8 cellular contexts compared by ENCODE assay signal in genomic region chr5:138352071-138352721, GRCh38. TPM values are rescaled to one million over a fixed set of nuclear protein-coding genes. Genes with fewer than 3 reads are reported as not detected.
DNase-seq lines count a peak whose midpoint lies in the region; ATAC-seq, FAIRE-seq and TF ChIP-seq lines count a peak whose summit lies in the region.

Gene KDM3B, plus strand, starts transcription at chr5:138352685. Its CDS starts 111 bp downstream, at chr5:138352796.

- H3K27ac ChIP-seq in CD4-positive, alpha-beta memory T cell (ENCODE audit: low read depth, low read length), result peak within 1 kb of the TSS; percentile 89
- H3K27ac ChIP-seq in H1 (ENCODE audit: low read depth, low read length) (peak within 1 kb of the TSS; percentile 82), mesendoderm (ENCODE audit: low read depth, low read length) (peak within 1 kb of the TSS; percentile 95)

- H4K8ac ChIP-seq in H1 (ENCODE audit: extremely low read depth, insufficient read depth, low read length) (peak within 1 kb of the TSS; percentile 83), mesendoderm (ENCODE audit: low read depth, low read length) (peak within 1 kb of the TSS; percentile 88)

- peak within 1 kb of the TSS; percentile 74 to 80 for H3K4me2 ChIP-seq in H1 (ENCODE audit: insufficient read depth in 1 of 2, low read depth in 2 of 2, low read length in 2 of 2)
- H3K4me2 ChIP-seq in mesendoderm (ENCODE audit: low read length), result peak within 1 kb of the TSS; percentile 34

- H2AK5ac ChIP-seq in H1 (ENCODE audit: low read depth, low read length) (no peak within 1 kb of the TSS), mesendoderm (ENCODE audit: low read length) (no peak within 1 kb of the TSS)

- H3K56ac ChIP-seq in H1 (replicated peaks; ENCODE audit: insufficient read length, low read depth, low read length), result no peak within 1 kb of the TSS
- H3K56ac ChIP-seq in mesendoderm (ENCODE audit: low read length), result peak within 1 kb of the TSS; percentile 95

- peak; percentile 85 to 98 (median 95) for DNase-seq in CD4-positive, alpha-beta memory T cell
- DNase-seq in HK-2 (ENCODE audit: unreplicated experiment), result peak; percentile 91
- peak; percentile 75 to 88 for DNase-seq in NOMO-1 (lab: John Stamatoyannopoulos, UW; ENCODE audit: unreplicated experiment in 2 of 2)
- peak; percentile 78 to 85 for DNase-seq in activated CD8-positive, alpha-beta memory T cell treated with anti-CD3 and anti-CD28 coated beads for 4 hours (ENCODE audit: low read depth in 2 of 2)
- peak; percentile 83 to 100 for DNase-seq in H1 (ENCODE audit: low read depth in 1 of 2, low spot score in 2 of 2)
- peak; percentile 93 for DNase-seq in mesendoderm
- peak; percentile 87 for DNase-seq in stimulated activated CD8-positive, alpha-beta memory T cell treated with anti-CD3 and anti-CD28 coated beads, Interleukin-12 subunit alpha, Interleukin-12 subunit beta, amount 100 ng/mL, for 4 hours (ENCODE audit: low read depth)

- H3K36me3 ChIP-seq in CD4-positive, alpha-beta memory T cell (ENCODE audit: insufficient read depth, low read length), result peaks cover 5% of the 10 kb centered on the region
- peaks cover 6 to 23% (median 15%) of the 10 kb centered on the region in 4 experiments; a peak in 7 of 8 replicates for H3K36me3 ChIP-seq in H1 (ENCODE audit: control insufficient read depth in 2 of 4, insufficient read depth in 4 of 4, low read length in 3 of 4)
- peaks cover 9% of the 10 kb centered on the region for H3K36me3 ChIP-seq in mesendoderm (ENCODE audit: control insufficient read depth, insufficient read depth, low read length)

- H3K79me1 ChIP-seq in H1 (ENCODE audit: low read depth, low read length) (no peaks in the 10 kb centered on the region; the same call in 1 of the 2 replicates), mesendoderm (ENCODE audit: low read length) (peaks cover 6% of the 10 kb centered on the region)

- ATAC-seq in GM19452 (IDR thresholded peaks at IDR 0.05; ENCODE audit: unreplicated experiment), result peak; percentile 66

- CTCF ChIA-PET in CD4-positive, alpha-beta memory T cell (lab: Charles Lee; ENCODE audit: partially characterized antibody), result interaction anchor here (0.5 to 9.2 kb wide), 35 partner anchors 10 to 1766 kb away, joined by 3 to 314 read pairs (median 4); partner anchors contain the start of genes CDC23, CDC25C, EGR1 and ETF1
- CTCF ChIA-PET in H1 (lab: Charles Lee; ENCODE audit: partially characterized antibody), result interaction anchor here (0.6 to 11.4 kb wide), 47 partner anchors 13 to 597 kb away, joined by 3 to 196 read pairs (median 3); partner anchors contain the start of genes CDC23, CDC25C, EGR1 and ETF1

- peak; percentile 25 to 47; a peak in 3 of 4 replicates for TF ChIP-seq RAD21 in H1 (IDR thresholded peaks at IDR 0.05 in 1 of 2, conservative IDR thresholded peaks at IDR 0.05 in 1 of 2; ENCODE audit: low read depth in 2 of 2, low read length in 2 of 2)

- H3K4me1 ChIP-seq in CD4-positive, alpha-beta memory T cell (ENCODE audit: insufficient read depth, low read length), result peaks cover 38% of the 10 kb centered on the region
- H3K4me1 ChIP-seq in H1 (replicated peaks in 1 of 4; ENCODE audit: control insufficient read depth in 3 of 4, insufficient read depth in 4 of 4, low read length in 3 of 4) (peaks cover 0 to 9% (median 3%) of the 10 kb centered on the region in 4 experiments; a peak in 3 of 7 replicates), mesendoderm (ENCODE audit: control insufficient read depth, low read depth, low read length) (peaks cover 8% of the 10 kb centered on the region)

- H3K9ac ChIP-seq in H1 (replicated peaks in 1 of 4; ENCODE audit: extremely low read depth in 1 of 4, low read depth in 3 of 4, low read length in 3 of 4) (peak within 1 kb of the TSS; percentile 84 to 98 (median 89)), mesendoderm (ENCODE audit: low read length) (peak within 1 kb of the TSS; percentile 94)

- H3K4me3 ChIP-seq in CD4-positive, alpha-beta memory T cell (ENCODE audit: low read length in 2 of 2), result peak within 1 kb of the TSS; percentile 82 to 96
- H3K4me3 ChIP-seq in H1 (ENCODE audit: extremely low read depth in 1 of 4, insufficient read depth in 2 of 4, low read depth in 3 of 4, low read length in 4 of 4) (peak within 1 kb of the TSS; percentile 58 to 97 (median 95)), mesendoderm (ENCODE audit: low read length) (peak within 1 kb of the TSS; percentile 92)

- peaks cover 0 to 7% (median 0%) of the 10 kb centered on the region in 8 donors for H3K9me3 Mint-ChIP-seq in CD4-positive, alpha-beta memory T cell

- peaks cover 8% of the 10 kb centered on the region for H3K23me2 ChIP-seq in H1 (ENCODE audit: low read depth, low read length)

- H2BK5ac ChIP-seq in H1 (ENCODE audit: low read depth, low read length), result peak within 1 kb of the TSS; percentile 40; the same call in 1 of the 2 replicates
- H2BK5ac ChIP-seq in mesendoderm (ENCODE audit: low read length), result no peak within 1 kb of the TSS

- peak; percentile 52 for FAIRE-seq in H1 (lab: Jason Lieb, UNC)

- TF ChIP-seq POLR2A in H1 (IDR thresholded peaks at IDR 0.05; ENCODE audit: control extremely low read depth in 1 of 2, low read depth in 2 of 2, low read length in 2 of 2), result peak in 1 of 2 experiments; percentile 23; a peak in 1 of 3 replicates

- H2BK120ac ChIP-seq in H1 (replicated peaks; ENCODE audit: low read depth, low read length), result peak within 1 kb of the TSS; percentile 79
- H2BK120ac ChIP-seq in mesendoderm (ENCODE audit: low read depth, low read length), result peak within 1 kb of the TSS; percentile 69

- peak within 1 kb of the TSS; percentile 95 to 99 (median 97) for H3K27ac Mint-ChIP-seq in CD4-positive, alpha-beta memory T cell

- H3K4me3 Mint-ChIP-seq in CD4-positive, alpha-beta memory T cell, result peak within 1 kb of the TSS; percentile 93 to 98 (median 96)

- no peak within 1 kb of the TSS for H3K14ac ChIP-seq in H1 (ENCODE audit: insufficient read length)

- H4K5ac ChIP-seq in H1 (ENCODE audit: insufficient read length, low read depth, low read length), result peak within 1 kb of the TSS; percentile 81
- H4K5ac ChIP-seq in mesendoderm (ENCODE audit: low read length), result no peak within 1 kb of the TSS

- intact Hi-C loops in CD4-positive, alpha-beta memory T cell (cut with micrococcal nuclease), result loop anchor here (1.0 to 10.0 kb wide), 7 partner anchors 15 to 598 kb away; partner anchors contain the start of genes BRD8, CDC23, FAM13B and HNRNPA0

- no peak within 1 kb of the TSS for H3K23ac ChIP-seq in H1 (ENCODE audit: insufficient read length)
- H3K23ac ChIP-seq in mesendoderm (ENCODE audit: low read length), result peak within 1 kb of the TSS; percentile 85

- no peak within 1 kb of the TSS for H4K91ac ChIP-seq in H1 (replicated peaks; ENCODE audit: insufficient read length, low read length)

- peaks cover 10 to 27% of the 10 kb centered on the region in 2 donors for H3K36me3 Mint-ChIP-seq in CD4-positive, alpha-beta memory T cell

- H3K4me1 Mint-ChIP-seq in CD4-positive, alpha-beta memory T cell, result peaks cover 31 to 54% (median 43%) of the 10 kb centered on the region in 4 donors

- H2AFZ ChIP-seq in H1 (ENCODE audit: low read length), result no peak within 1 kb of the TSS

- no peak within 1 kb of the TSS for H2BK15ac ChIP-seq in H1 (ENCODE audit: low read length)
- H2BK15ac ChIP-seq in mesendoderm (replicated peaks; ENCODE audit: low read depth), result no peak within 1 kb of the TSS

- no peak within 1 kb of the TSS for H2BK20ac ChIP-seq in H1 (ENCODE audit: low read length)

- H3K27me3 ChIP-seq in CD4-positive, alpha-beta memory T cell (ENCODE audit: insufficient read depth, low read length), result no peaks in the 10 kb centered on the region
- H3K27me3 ChIP-seq in H1 (replicated peaks in 1 of 4; ENCODE audit: control insufficient read depth in 3 of 4, extremely low read depth in 1 of 4, insufficient read depth in 3 of 4, low read length in 3 of 4) (no peaks in the 10 kb centered on the region), mesendoderm (ENCODE audit: insufficient read depth, low read length, poor library complexity) (no peaks in the 10 kb centered on the region)

- H3K9me3 ChIP-seq in CD4-positive, alpha-beta memory T cell (ENCODE audit: control insufficient read depth in 1 of 2, low read length in 2 of 2), result peaks cover 0 to 7% of the 10 kb centered on the region in 2 donors
- no peaks in the 10 kb centered on the region for H3K9me3 ChIP-seq in H1 (ENCODE audit: insufficient read depth in 2 of 2, low read depth in 1 of 2, low read length in 1 of 2)

- POLR2A ChIA-PET in CD4-positive, alpha-beta memory T cell (lab: Charles Lee; ENCODE audit: partially characterized antibody), result interaction anchor here (0.5 to 8.0 kb wide), 15 partner anchors 12 to 942 kb away, joined by 3 to 261 read pairs (median 4); partner anchors contain the start of genes CDC23, CDC25C, EGR1 and ETF1
- POLR2A ChIA-PET in H1 (lab: Charles Lee; ENCODE audit: partially characterized antibody), result interaction anchor here (0.8 to 14.6 kb wide), 15 partner anchors 13 to 190 kb away, joined by 3 to 254 read pairs (median 4); partner anchors contain the start of genes BRD8, CDC23, CDC25C and EGR1

- peaks cover 4 to 6% of the 10 kb centered on the region in 2 experiments for H4K20me1 ChIP-seq in H1 (replicated peaks in 1 of 2; ENCODE audit: control insufficient read depth in 1 of 2, insufficient read depth in 2 of 2, low read length in 2 of 2)

- H3K4ac ChIP-seq in H1 (replicated peaks; ENCODE audit: insufficient read length, low read depth, low read length), result no peak within 1 kb of the TSS
- peak within 1 kb of the TSS; percentile 98 for H3K4ac ChIP-seq in mesendoderm (ENCODE audit: low read depth, low read length)

- TF ChIP-seq EP300 in H1 (IDR thresholded peaks at IDR 0.05; ENCODE audit: borderline replicate concordance in 1 of 2, low read depth in 2 of 2, low read length in 2 of 2), result peak; percentile 17 to 29; a peak in 1 of 3 replicates

- H3K79me2 ChIP-seq in H1 (ENCODE audit: control insufficient read depth in 1 of 2, insufficient read depth in 2 of 2, low read length in 2 of 2) (peaks cover 13 to 42% of the 10 kb centered on the region in 2 experiments; a peak in 3 of 4 replicates), mesendoderm (ENCODE audit: control insufficient read depth, insufficient read depth, low read length) (peaks cover 35% of the 10 kb centered on the region)

- H2BK12ac ChIP-seq in H1 (ENCODE audit: low read depth, low read length), result no peak within 1 kb of the TSS; the same call in 1 of the 2 replicates

- 24% methylated on average over 8 of the region's 30 CpGs; no CpG with 5 or more reads in 1 of the 2 experiments for WGBS in H1 (ENCODE audit: extremely low coverage in 1 of 2, insufficient coverage in 1 of 2, insufficient read length in 1 of 2, insufficient replicate concordance in 2 of 2, low coverage in 1 of 2, low lambda C conversion rate in 2 of 2, missing lambda C conversion rate in 1 of 2), 2 experiments
- WGBS in mesendoderm (ENCODE audit: extremely low coverage, insufficient coverage, low lambda C conversion rate), result no CpG with 5 or more reads among the region's 30 CpGs

- peaks cover 0 to 1% of the 10 kb centered on the region in 2 donors for H3K27me3 Mint-ChIP-seq in CD4-positive, alpha-beta memory T cell

- H3K18ac ChIP-seq in H1 (ENCODE audit: extremely low read depth, low read length), result peak within 1 kb of the TSS; percentile 49
- peak within 1 kb of the TSS; percentile 100 for H3K18ac ChIP-seq in mesendoderm (ENCODE audit: low read length)

- peak; percentile 99 to 100 (median 99) for TF ChIP-seq CTCF in H1 (IDR thresholded peaks at IDR 0.05; ENCODE audit: control extremely low read depth in 1 of 3, insufficient read depth in 1 of 3, low read depth in 1 of 3, low read length in 3 of 3)

RNA-seq across cellular contexts. Expression of gene KDM3B, which starts in this region (rescaled TPM):
- 10 to 100 TPM; 84.7 to 85.6 TPM for total RNA-seq in CD4-positive, alpha-beta memory T cell
- polyA plus RNA-seq in CD4-positive, alpha-beta memory T cell, result 10 to 100 TPM in 1 of 2 donors, 1 to 10 TPM in 1; 4.1 to 16.7 TPM
- total RNA-seq in H1 (2021; fragmentation: NEBNext Ultra II Directional; extraction: Animal tissue kit (Norgen Biotek cat#: 25700)), result 78.1 and 79.7 TPM in 2 replicates
- polyA plus RNA-seq in H1 (2011; rRNA removed), result 21.1 and 27.1 TPM in 2 replicates
- polyA plus RNA-seq in H1 (2011; cell fraction: cytosol; rRNA removed), result 30.5 TPM
- 28.9 TPM for polyA plus RNA-seq in H1 (2011; cell fraction: nucleus; rRNA removed)
- polyA plus RNA-seq in H1 (2012, experiment 1 of 2), result 53.0 to 64.5 TPM (median 56.6 TPM) in 4 replicates
- polyA plus RNA-seq in H1 (2012, experiment 2 of 2), result 8.1 TPM
- 29.4 TPM for polyA plus RNA-seq in H1 (2013, experiment 1 of 2)
- 28.2 TPM for polyA plus RNA-seq in H1 (2013, experiment 2 of 2)
- 88.3 and 90.0 TPM in 2 replicates for polyA minus RNA-seq in H1 (2011; rRNA and poly(A)+ RNA removed)
- polyA minus RNA-seq in H1 (2011; cell fraction: cytosol; rRNA and poly(A)+ RNA removed), result 53.7 TPM
- 55.1 TPM for polyA minus RNA-seq in H1 (2011; cell fraction: nucleus; rRNA and poly(A)+ RNA removed)
- 28.6 TPM for polyA plus RNA-seq in mesendoderm (2013, experiment 1 of 2)
- 27.5 TPM for polyA plus RNA-seq in mesendoderm (2013, experiment 2 of 2)

Comparison
In these comparisons a context has a peak if more than half of its experiments do, and no peak if none do; other contexts are left out.
1. Peak in every context shown above with its lines: DNase-seq, ATAC-seq, H3K4me3 ChIP-seq and H3K27ac ChIP-seq.